Comparison of ENCODE assay signal across 23 cellular contexts in the genomic region with DNA sequence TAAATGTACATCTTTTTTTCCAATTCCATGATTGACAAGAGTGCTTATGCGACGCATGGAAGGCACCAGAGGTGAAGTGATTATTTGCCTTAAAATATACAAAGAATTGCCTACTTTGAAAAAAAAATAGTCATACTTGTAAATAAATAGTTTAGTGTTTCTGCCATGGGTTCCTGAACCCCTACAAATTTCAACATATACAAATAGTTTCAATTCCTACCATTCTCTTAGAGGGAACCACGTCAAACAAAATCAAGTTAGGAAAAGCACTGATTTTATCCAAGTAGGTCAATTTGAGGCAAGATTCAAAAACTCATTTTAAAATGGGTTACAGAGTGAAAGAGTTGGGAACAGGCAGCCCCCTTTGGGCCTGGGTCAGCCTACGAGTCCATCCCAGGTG. TPM values are rescaled to one million over a fixed set of nuclear protein-coding genes. Genes with fewer than 3 reads are reported as not detected.
"Had no signal": no experiment of that assay in that cellular context is flagged by ENCODE, and none has a peak within 500 bp of the region (broad histone marks: within the 10 kb centered on the region; RNA-seq: fewer than 3 reads in every experiment).

No MANE protein-coding gene starts in this region.

- H3K4me3 ChIP-seq: coronary artery, gastroesophageal sphincter, heart right ventricle, tibial nerve had no signal

- H3K36me3 Mint-ChIP-seq: activated naive CD8-positive, alpha-beta T cell treated with anti-CD3 and anti-CD28 coated beads for 36 hours; memory B cell had no signal

- H3K4me1 Mint-ChIP-seq: activated B cell treated with CpG ODN at 0.5 μM for 24 hours; activated CD4-positive, alpha-beta T cell treated with anti-CD3 and anti-CD28 coated beads, Interleukin-2, amount 10 ng/mL, durations not matched to agents 24 days and 14 days; activated T-helper 17 cell treated with anti-CD3 and anti-CD28 coated beads, Interleukin-2, amount 50 U/mL, for 72 hours had no signal

- ATAC-seq: activated CD8-positive, alpha-beta T cell treated with anti-CD3 and anti-CD28 coated beads for 36 hours; activated T-helper 17 cell treated with anti-CD3 and anti-CD28 coated beads, Interleukin-2, amount 50 U/mL, for 72 hours; gastroesophageal sphincter; heart right ventricle; left ventricle myocardium superior; naive thymus-derived CD8-positive, alpha-beta T cell; stimulated activated naive CD8-positive, alpha-beta T cell treated with anti-CD3 and anti-CD28 coated beads, Interleukin-15, Interleukin-2, amounts not matched to agents 100 U/mL and 50 U/mL, for 24 hours had no signal

- H3K27me3 Mint-ChIP-seq: activated CD4-positive, alpha-beta T cell treated with anti-CD3 and anti-CD28 coated beads, Interleukin-2, amount 10 ng/mL, durations not matched to agents 24 days and 14 days; activated CD8-positive, alpha-beta T cell treated with anti-CD3 and anti-CD28 coated beads for 36 hours; activated naive CD8-positive, alpha-beta T cell treated with anti-CD3 and anti-CD28 coated beads for 36 hours; activated T-helper 17 cell treated with anti-CD3 and anti-CD28 coated beads, Interleukin-2, amount 50 U/mL, for 72 hours; brain; naive thymus-derived CD8-positive, alpha-beta T cell had no signal

- H3K9me3 ChIP-seq: gastroesophageal sphincter, heart right ventricle, tibial nerve had no signal

- H3K27me3 ChIP-seq: gastroesophageal sphincter, heart right ventricle, tibial nerve had no signal

- H3K4me3 Mint-ChIP-seq: activated B cell treated with CpG ODN at 0.5 μM for 24 hours; activated CD4-positive, alpha-beta T cell treated with anti-CD3 and anti-CD28 coated beads, Interleukin-2, amount 10 ng/mL, durations not matched to agents 24 days and 14 days; activated CD8-positive, alpha-beta T cell treated with anti-CD3 and anti-CD28 coated beads for 36 hours; activated naive CD8-positive, alpha-beta T cell treated with anti-CD3 and anti-CD28 coated beads for 36 hours; activated T-helper 17 cell treated with anti-CD3 and anti-CD28 coated beads, Interleukin-2, amount 50 U/mL, for 72 hours; brain; memory B cell; naive thymus-derived CD8-positive, alpha-beta T cell had no signal

- H3K27ac ChIP-seq: coronary artery, gastroesophageal sphincter, heart right ventricle, tibial nerve had no signal

- H3K9me3 Mint-ChIP-seq: activated B cell treated with CpG ODN at 0.5 μM for 24 hours; activated CD4-positive, alpha-beta T cell treated with anti-CD3 and anti-CD28 coated beads, Interleukin-2, amount 10 ng/mL, durations not matched to agents 24 days and 14 days; activated CD8-positive, alpha-beta T cell treated with anti-CD3 and anti-CD28 coated beads for 36 hours; activated naive CD8-positive, alpha-beta T cell treated with anti-CD3 and anti-CD28 coated beads for 36 hours; activated T-helper 17 cell treated with anti-CD3 and anti-CD28 coated beads, Interleukin-2, amount 50 U/mL, for 72 hours; brain; memory B cell; naive thymus-derived CD8-positive, alpha-beta T cell had no signal

- DNase-seq: activated B cell treated with CpG ODN at 0.5 μM for 24 hours; activated CD4-positive, alpha-beta T cell treated with anti-CD3 and anti-CD28 coated beads, Interleukin-2, amount 10 ng/mL, durations not matched to agents 24 days and 14 days; activated CD8-positive, alpha-beta T cell treated with anti-CD3 and anti-CD28 coated beads for 36 hours; activated naive CD4-positive, alpha-beta T cell; activated naive CD8-positive, alpha-beta T cell treated with anti-CD3 and anti-CD28 coated beads for 36 hours; activated T-cell treated with anti-CD3 and anti-CD28 coated beads, Interleukin-2, amount 50 U/mL, for 1 hour; central memory CD4-positive, alpha-beta T cell; heart right ventricle; left ventricle myocardium superior; naive thymus-derived CD8-positive, alpha-beta T cell; posterior cingulate gyrus; stimulated activated CD4-positive, alpha-beta T cell treated with anti-CD3 and anti-CD28 coated beads, Interleukin-2, amount 100 ng/mL, for 24 hours; stimulated activated naive CD8-positive, alpha-beta T cell treated with anti-CD3 and anti-CD28 coated beads, Interleukin-15, Interleukin-2, amounts not matched to agents 100 U/mL and 50 U/mL, for 24 hours; substantia nigra; T-helper 1 cell; T-helper 9 cell had no signal

- H3K27ac Mint-ChIP-seq: activated B cell treated with CpG ODN at 0.5 μM for 24 hours; activated CD4-positive, alpha-beta T cell treated with anti-CD3 and anti-CD28 coated beads, Interleukin-2, amount 10 ng/mL, durations not matched to agents 24 days and 14 days; activated CD8-positive, alpha-beta T cell treated with anti-CD3 and anti-CD28 coated beads for 36 hours; memory B cell had no signal

RNA-seq across cellular contexts. Expression of a gene that starts 36.9 kb away (rescaled TPM):
- total RNA-seq: activated B cell treated with CpG ODN at 0.5 μM for 24 hours; activated naive CD8-positive, alpha-beta T cell treated with anti-CD3 and anti-CD28 coated beads for 36 hours; gastroesophageal sphincter; left ventricle myocardium superior; renal cortical epithelial cell; tibial nerve had no signal
- polyA plus RNA-seq: heart right ventricle had no signal
